Comparison of ENCODE assay signal across 26 cellular contexts in genomic region chr13:80737513-80737912, GRCh38.
"Had no signal": no experiment of that assay in that cellular context is flagged by ENCODE, and none has a peak within 500 bp of the region (broad histone marks: within the 10 kb centered on the region; RNA-seq: fewer than 3 reads in every experiment).

No MANE protein-coding gene starts in this region.

- H3K36me3 Mint-ChIP-seq: naive B cell; stimulated activated memory B cell treated with anti-CD40 and anti-IgM and Interleukin-4, amounts not matched to agents 10 μg/mL and 1 μg/mL and 100 μg/mL, for 72 hours; type B pancreatic cell had no signal

- H3K9me3 ChIP-seq: ovary, right lobe of liver, uterus had no signal

- H2AFZ ChIP-seq: hepatocyte, neural progenitor cell had no signal

- H3K27ac Mint-ChIP-seq: mesothelial cell of epicardium; naive B cell; natural killer cell; nephron progenitor cell; neural progenitor cell; progenitor cell of endocrine pancreas; stimulated activated memory B cell treated with anti-CD40 and anti-IgM and Interleukin-4, amounts not matched to agents 10 μg/mL and 1 μg/mL and 100 μg/mL, for 72 hours; stimulated activated naive CD8-positive, alpha-beta T cell treated with anti-CD3 and anti-CD28 coated beads, Interleukin-15, amount 100 ng/mL, for 72 hours; type B pancreatic cell had no signal

- H3K27me3 Mint-ChIP-seq: naive B cell; progenitor cell of endocrine pancreas; stimulated activated memory B cell treated with anti-CD40 and anti-IgM and Interleukin-4, amounts not matched to agents 10 μg/mL and 1 μg/mL and 100 μg/mL, for 72 hours; stimulated activated naive CD8-positive, alpha-beta T cell treated with anti-CD3 and anti-CD28 coated beads, Interleukin-15, amount 100 ng/mL, for 72 hours; type B pancreatic cell had no signal

- H3K4me3 Mint-ChIP-seq: mesothelial cell of epicardium; naive B cell; natural killer cell; nephron progenitor cell; neural progenitor cell; stimulated activated memory B cell treated with anti-CD40 and anti-IgM and Interleukin-4, amounts not matched to agents 10 μg/mL and 1 μg/mL and 100 μg/mL, for 72 hours; stimulated activated naive CD8-positive, alpha-beta T cell treated with anti-CD3 and anti-CD28 coated beads, Interleukin-15, amount 100 ng/mL, for 72 hours; type B pancreatic cell had no signal

- H3K4me1 Mint-ChIP-seq: naive B cell; natural killer cell; nephron progenitor cell; stimulated activated memory B cell treated with anti-CD40 and anti-IgM and Interleukin-4, amounts not matched to agents 10 μg/mL and 1 μg/mL and 100 μg/mL, for 72 hours; stimulated activated naive CD8-positive, alpha-beta T cell treated with anti-CD3 and anti-CD28 coated beads, Interleukin-15, amount 100 ng/mL, for 72 hours had no signal

- H3K4me1 ChIP-seq: right lobe of liver, uterus had no signal

- H3K27me3 ChIP-seq: hepatocyte, neural progenitor cell, ovary, right lobe of liver, tibial nerve, uterus had no signal

- H3K36me3 ChIP-seq: neural progenitor cell, ovary, right lobe of liver, tibial nerve, uterus had no signal

- H3K4me3 ChIP-seq: hepatocyte, lung, neural progenitor cell, ovary, right lobe of liver, smooth muscle cell, tibial nerve, uterus had no signal

- ATAC-seq: left lobe of liver; natural killer cell; right lobe of liver; stimulated activated memory B cell treated with anti-CD40 and anti-IgM and Interleukin-4, amounts not matched to agents 10 μg/mL and 1 μg/mL and 100 μg/mL, for 72 hours; stimulated activated naive CD8-positive, alpha-beta T cell treated with anti-CD3 and anti-CD28 coated beads, Interleukin-15, amount 100 ng/mL, for 72 hours had no signal

- DNase-seq: islet precursor cell; mesendoderm; naive B cell; natural killer cell; nephron progenitor cell; ovary; retina; right lobe of liver; stimulated activated CD4-positive, alpha-beta T cell treated with anti-CD3 and anti-CD28 coated beads, Interleukin-1b, Interleukin-23, amount 100 ng/mL, for 48 hours; stimulated activated CD4-positive, alpha-beta T cell treated with anti-CD3 and anti-CD28 coated beads, Interleukin-2, amount 100 ng/mL, for 48 hours; stimulated activated CD4-positive, alpha-beta T cell treated with anti-CD3 and anti-CD28 coated beads, Interleukin-4, amount 100 ng/mL, for 4 hours; stimulated activated CD8-positive, alpha-beta memory T cell treated with anti-CD3 and anti-CD28 coated beads, Interleukin-4, amount 100 ng/mL, for 48 hours; stimulated activated naive CD4-positive, alpha-beta T cell treated with Interleukin-2 at 50 U/mL for 16 hours; stimulated activated naive CD8-positive, alpha-beta T cell treated with anti-CD3 and anti-CD28 coated beads, Interleukin-15, amount 100 ng/mL, for 72 hours; substantia nigra; uterus had no signal

- H3K27ac ChIP-seq: hepatocyte, neural progenitor cell, ovary, right lobe of liver, tibial nerve, uterus had no signal
